Comparison of ENCODE assay signal across 8 cellular contexts in genomic region chr3:12193485-12194165, GRCh38. TPM values are rescaled to one million over a fixed set of nuclear protein-coding genes. Genes with fewer than 3 reads are reported as not detected.
A peak's percentile ranks its signal among the peaks of the same experiment; 100 is the strongest.
DNase-seq lines count a peak whose midpoint lies in the region; ATAC-seq and TF ChIP-seq lines count a peak whose summit lies in the region.

No MANE protein-coding gene starts in this region.

- H3K27me3 Mint-ChIP-seq in activated naive CD4-positive, alpha-beta T cell treated with anti-CD3 and anti-CD28 coated beads for 36 hours (ENCODE audit: low read depth), result peaks cover 3% of the 10 kb centered on the region

- intact Hi-C loops in activated naive CD4-positive, alpha-beta T cell treated with anti-CD3 and anti-CD28 coated beads for 36 hours (cut with micrococcal nuclease), result loop anchor here (1.0 to 5.0 kb wide), 8 partner anchors 14 to 566 kb away; partner anchors contain the start of genes RAF1 and TAMM41
- intact Hi-C loops in sigmoid colon (cut with DNase I), result no loop called here

- no peaks in the 10 kb centered on the region for H3K36me3 Mint-ChIP-seq in activated naive CD4-positive, alpha-beta T cell treated with anti-CD3 and anti-CD28 coated beads for 36 hours (ENCODE audit: low read depth)

- H3K4me1 Mint-ChIP-seq in activated naive CD4-positive, alpha-beta T cell treated with anti-CD3 and anti-CD28 coated beads for 36 hours (ENCODE audit: low read depth), result peaks cover 41% of the 10 kb centered on the region

- TF ChIP-seq POLR2A in sigmoid colon (IDR thresholded peaks at IDR 0.05), result no peak

- peak overlapping the region; percentile 84 for H3K27ac Mint-ChIP-seq in activated naive CD4-positive, alpha-beta T cell treated with anti-CD3 and anti-CD28 coated beads for 36 hours

- no peaks in the 10 kb centered on the region for H3K36me3 ChIP-seq in sigmoid colon
- no peaks in the 10 kb centered on the region for H3K36me3 ChIP-seq in H7 (replicated peaks; ENCODE audit: control insufficient read depth, insufficient read depth, low read length)

- peak overlapping the region; percentile 92 for H3K27ac ChIP-seq in epithelial cell of prostate
- peak overlapping the region; percentile 20 to 66 (median 30) for H3K27ac ChIP-seq in sigmoid colon

- peaks cover 0 to 27% (median 20%) of the 10 kb centered on the region in 4 donors for H3K4me1 ChIP-seq in sigmoid colon

- H3K9me3 ChIP-seq in sigmoid colon, result no peaks in the 10 kb centered on the region

- H3K9me3 Mint-ChIP-seq in activated naive CD4-positive, alpha-beta T cell treated with anti-CD3 and anti-CD28 coated beads for 36 hours, result no peaks in the 10 kb centered on the region

- no peak for TF ChIP-seq CTCF in sigmoid colon (IDR thresholded peaks at IDR 0.05)

- no peak overlapping the region for H3K4me3 ChIP-seq in sigmoid colon
- H3K4me3 ChIP-seq in H7 (ENCODE audit: insufficient read depth, low read depth, low read length), result no peak overlapping the region

- peak; percentile 63 for ATAC-seq in HG02981 (IDR thresholded peaks at IDR 0.05; ENCODE audit: unreplicated experiment)

- no peak overlapping the region for H3K4me3 Mint-ChIP-seq in activated naive CD4-positive, alpha-beta T cell treated with anti-CD3 and anti-CD28 coated beads for 36 hours

- H3K27me3 ChIP-seq in sigmoid colon (no peaks in the 10 kb centered on the region), H7 (ENCODE audit: control insufficient read depth, insufficient read depth, low read length) (no peaks in the 10 kb centered on the region)

- CTCF ChIA-PET in activated naive CD4-positive, alpha-beta T cell treated with anti-CD3 and anti-CD28 coated beads for 36 hours (lab: Charles Lee), result interaction anchor here (1.0 kb wide), 1 partner anchor 47 kb away, joined by 4 read pairs; no protein-coding TSS in a partner anchor

- peak; percentile 62 for DNase-seq in activated naive CD4-positive, alpha-beta T cell treated with anti-CD3 and anti-CD28 coated beads for 36 hours
- DNase-seq in activated naive CD4-positive, alpha-beta T cell (lab: John Stamatoyannopoulos, UW), result no peak
- peak; percentile 94 for DNase-seq in RKO (ENCODE audit: low spot score)
- DNase-seq in epithelial cell of prostate (ENCODE audit: low read depth, low spot score), result peak; percentile 80
- DNase-seq in sigmoid colon, result no peak
- no peak for DNase-seq in H7
- no peak for DNase-seq in DMS 273 treated with DMSO at 0.1 percent for 48 hours (lab: John Stamatoyannopoulos, UW)

- 28 to 79% methylated on average over 1 of the region's 1 CpG for WGBS in sigmoid colon, 2 donors

- peak in 2 of 4 donors; percentile 44 to 54 for TF ChIP-seq EP300 in sigmoid colon (IDR thresholded peaks at IDR 0.05)

RNA-seq across cellular contexts. Expression of gene TIMP4, which starts 34.9 kb away (rescaled TPM):
- total RNA-seq in activated naive CD4-positive, alpha-beta T cell treated with anti-CD3 and anti-CD28 coated beads for 36 hours, result under 1 TPM in 1 of 2 experiments, not detected in 1; 0.12 TPM
- 10 to 100 TPM; 10.2 to 25.0 (median 16.7) TPM for total RNA-seq in sigmoid colon
- polyA plus RNA-seq in sigmoid colon, result 10 to 100 TPM in 1 of 3 donors, 1 to 10 TPM in 2; 3.5 to 10.1 (median 5.4) TPM
- total RNA-seq in H7 (2014; rRNA removed; shearing (Covaris generic)), result 22.9 and 40.3 TPM in 2 replicates

Comparison
In these comparisons a context has a peak if more than half of its experiments do, and no peak if none do; other contexts are left out.
1. DNase-seq: peak in activated naive CD4-positive, alpha-beta T cell treated with anti-CD3 and anti-CD28 coated beads for 36 hours (single experiment), RKO (single experiment) and epithelial cell of prostate (single experiment); none in activated naive CD4-positive, alpha-beta T cell (0 of 4), sigmoid colon (single experiment), H7 (single experiment) and DMS 273 treated with DMSO at 0.1 percent for 48 hours (single experiment).
2. RNA of gene TIMP4, which starts 34.9 kb away (total RNA-seq): 22.9 to 40.3 TPM in H7 and 10.2 to 25.0 TPM in sigmoid colon; 0.12 TPM in activated naive CD4-positive, alpha-beta T cell treated with anti-CD3 and anti-CD28 coated beads for 36 hours; every median in the first group is over 10 times any median in the second.